In genomic region chr5:87267574-87268125, GRCh38 we compare ENCODE assay signal across 8 cellular contexts. TPM values are rescaled to one million over a fixed set of nuclear protein-coding genes. Genes with fewer than 3 reads are reported as not detected.
DNase-seq lines count a peak whose midpoint lies in the region; ATAC-seq and TF ChIP-seq lines count a peak whose summit lies in the region.

Gene RASA1, plus strand, starts transcription at chr5:87267883. Its CDS starts 569 bp downstream, at chr5:87268452.

- peaks cover 27% of the 10 kb centered on the region for H3K4me1 Mint-ChIP-seq in activated CD4-positive, alpha-beta T cell treated with anti-CD3 and anti-CD28 coated beads, Interleukin-2, amount 10 ng/mL, durations not matched to agents 24 days and 14 days

- H3K27me3 Mint-ChIP-seq in activated CD4-positive, alpha-beta T cell treated with anti-CD3 and anti-CD28 coated beads, Interleukin-2, amount 10 ng/mL, durations not matched to agents 24 days and 14 days = peaks cover 5% of the 10 kb centered on the region

- TF ChIP-seq CTCF in coronary artery (IDR thresholded peaks at IDR 0.05) = no peak

- H3K4me3 Mint-ChIP-seq in activated CD4-positive, alpha-beta T cell treated with anti-CD3 and anti-CD28 coated beads, Interleukin-2, amount 10 ng/mL, durations not matched to agents 24 days and 14 days = peak within 1 kb of the TSS; percentile 96

- H3K4me3 ChIP-seq in coronary artery = peak within 1 kb of the TSS; percentile 91

- peak within 1 kb of the TSS; percentile 77 to 94 for H3K27ac ChIP-seq in coronary artery

- DNase-seq in C1 segment of cervical spinal cord (lab: John Stamatoyannopoulos, UW) (peak; percentile 69 to 97 (median 92)), NCI-H526 treated with DMSO at 0.1 percent for 48 hours (lab: John Stamatoyannopoulos, UW) (peak; percentile 75), coronary artery (ENCODE audit: low spot score) (peak; percentile 94), left colon (peak; percentile 95 to 97)
- peak; percentile 94 for DNase-seq in activated CD4-positive, alpha-beta T cell treated with anti-CD3 and anti-CD28 coated beads, Interleukin-2, amount 10 ng/mL, durations not matched to agents 24 days and 14 days
- peak; percentile 73 to 86 for DNase-seq in stimulated activated CD4-positive, alpha-beta T cell treated with anti-CD3 and anti-CD28 coated beads, Interleukin-1b, Interleukin-23, amount 100 ng/mL, for 4 hours (ENCODE audit: low read depth in 2 of 2)

- H3K9me3 Mint-ChIP-seq in activated CD4-positive, alpha-beta T cell treated with anti-CD3 and anti-CD28 coated beads, Interleukin-2, amount 10 ng/mL, durations not matched to agents 24 days and 14 days = no peaks in the 10 kb centered on the region

- ATAC-seq in GM19351 (IDR thresholded peaks at IDR 0.05; ENCODE audit: unreplicated experiment) = peak; percentile 41
- ATAC-seq in HG03520 (IDR thresholded peaks at IDR 0.05; ENCODE audit: unreplicated experiment) = peak; percentile 42
- ATAC-seq in left colon = peak; percentile 90

- H3K36me3 Mint-ChIP-seq in activated CD4-positive, alpha-beta T cell treated with anti-CD3 and anti-CD28 coated beads, Interleukin-2, amount 10 ng/mL, durations not matched to agents 24 days and 14 days (ENCODE audit: low read depth) = peaks cover 8% of the 10 kb centered on the region

- H3K27ac Mint-ChIP-seq in activated CD4-positive, alpha-beta T cell treated with anti-CD3 and anti-CD28 coated beads, Interleukin-2, amount 10 ng/mL, durations not matched to agents 24 days and 14 days = peak within 1 kb of the TSS; percentile 99

- intact Hi-C loops in activated CD4-positive, alpha-beta T cell treated with anti-CD3 and anti-CD28 coated beads, Interleukin-2, amount 10 ng/mL, durations not matched to agents 24 days and 14 days (cut with micrococcal nuclease) = loop anchor here (1.0 to 5.0 kb wide), 9 partner anchors 15 to 649 kb away; partner anchors contain the start of gene CCNH
- intact Hi-C loops in left colon (cut with DNase I, micrococcal nuclease) = no loop called here

RNA-seq across cellular contexts. Expression of gene RASA1, which starts in this region (rescaled TPM):
- 20.6 and 21.2 TPM in 2 replicates for total RNA-seq in activated CD4-positive, alpha-beta T cell treated with anti-CD3 and anti-CD28 coated beads, Interleukin-2, amount 10 ng/mL, durations not matched to agents 24 days and 14 days
- 10 to 100 TPM; 21.9 to 27.8 TPM for total RNA-seq in left colon

Comparison
In these comparisons a context has a peak if more than half of its experiments do, and no peak if none do; other contexts are left out.
1. Peak in every context shown above with its lines: DNase-seq, ATAC-seq, H3K4me3 ChIP-seq and H3K27ac ChIP-seq.